In genomic region chr3:187531831-187532230, GRCh38 we compare ENCODE assay signal across 2 cellular contexts.
TF ChIP-seq lines count a peak whose summit lies in the region.

No MANE protein-coding gene starts in this region.

TF ChIP-seq in HEK293, 187 proteins besides CTCF, POLR2A, EP300 and RAD21 (continued from another document):
- TF ChIP-seq ZNF214 (tag by site-specific recombination; IDR thresholded peaks at IDR 0.05; ENCODE audit: borderline replicate concordance) (no peak), ZNF76 (tag by site-specific recombination; IDR thresholded peaks at IDR 0.05; ENCODE audit: borderline replicate concordance, low read depth) (no peak)

TF ChIP-seq in K562, 482 proteins besides CTCF, POLR2A, EP300 and RAD21:
- TF ChIP-seq MGA (IDR thresholded peaks at IDR 0.05): no peak
- peak; percentile 31; the same call in 1 of the 2 replicates for TF ChIP-seq ATF3 (IDR thresholded peaks at IDR 0.05)
- TF ChIP-seq ATF3 (CRISPR knock-in tag; conservative IDR thresholded peaks at IDR 0.05): no peak
